ENCODE assay signal across 8 cellular contexts in the genomic region with DNA sequence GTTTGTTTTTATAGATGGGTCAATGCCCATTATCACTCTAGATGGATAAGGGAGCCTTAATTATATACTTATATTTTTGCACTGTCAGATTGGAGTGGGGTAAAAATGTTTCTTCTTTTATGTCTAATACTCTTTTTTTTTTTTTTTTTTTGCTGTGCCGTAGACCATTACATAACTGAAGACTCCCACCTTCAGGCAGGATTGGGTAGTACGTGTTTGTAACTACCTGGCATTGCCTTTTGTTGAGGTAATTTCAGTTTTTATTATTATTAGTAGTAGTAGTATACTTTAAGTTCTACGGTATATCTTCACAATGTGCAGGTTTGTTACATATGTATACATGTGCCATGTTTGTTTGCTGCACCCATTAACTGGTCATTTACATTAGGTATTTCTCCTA.
DNase-seq lines count a peak whose midpoint lies in the region; ATAC-seq and TF ChIP-seq lines count a peak whose summit lies in the region.
"Not testable (repeated sequence)": the region's sequence is repeated elsewhere in the genome, so short reads cannot be mapped to it uniquely, and the experiment has no call there.

No MANE protein-coding gene starts in this region.

- ATAC-seq in activated CD8-positive, alpha-beta T cell treated with anti-CD3 and anti-CD28 coated beads for 36 hours, result not testable (repeated sequence)

- not testable (repeated sequence) for H3K4me3 ChIP-seq in left ventricle myocardium inferior; retinal pigment epithelial cell (ENCODE audit: low read length)

- H3K9me3 ChIP-seq in left ventricle myocardium inferior (replicated peaks), result not testable (repeated sequence)

- not testable (repeated sequence) for H3K27me3 Mint-ChIP-seq in activated CD8-positive, alpha-beta T cell treated with anti-CD3 and anti-CD28 coated beads for 36 hours

- H3K4me3 Mint-ChIP-seq in activated CD8-positive, alpha-beta T cell treated with anti-CD3 and anti-CD28 coated beads for 36 hours, result not testable (repeated sequence)

- peaks cover 51% of the 10 kb centered on the region for H3K36me3 ChIP-seq in left ventricle myocardium inferior

- TF ChIP-seq CTCF in AG09319 (IDR thresholded peaks at IDR 0.05; ENCODE audit: low read depth, low read length) (peak; percentile 3), GM12872 (IDR thresholded peaks at IDR 0.05; ENCODE audit: insufficient read depth, low read depth, low read length) (0 out of 3 replicates have a peak, but pooled peaks have one; percentile 3), left ventricle myocardium inferior (IDR thresholded peaks at IDR 0.05; ENCODE audit: borderline replicate concordance) (peak; percentile 16), retinal pigment epithelial cell (conservative IDR thresholded peaks at IDR 0.05; ENCODE audit: low read depth, low read length) (peak; percentile 34)
- TF ChIP-seq CTCF in activated CD8-positive, alpha-beta T cell treated with anti-CD3 and anti-CD28 coated beads for 36 hours (IDR thresholded peaks at IDR 0.05), result peak; percentile 16

- not testable (repeated sequence) for H3K4me1 Mint-ChIP-seq in activated CD8-positive, alpha-beta T cell treated with anti-CD3 and anti-CD28 coated beads for 36 hours (ENCODE audit: low read depth)

- peaks cover 25% of the 10 kb centered on the region for H3K36me3 Mint-ChIP-seq in activated CD8-positive, alpha-beta T cell treated with anti-CD3 and anti-CD28 coated beads for 36 hours (ENCODE audit: low read depth)

- H3K27ac Mint-ChIP-seq in activated CD8-positive, alpha-beta T cell treated with anti-CD3 and anti-CD28 coated beads for 36 hours, result not testable (repeated sequence)

- H3K9me3 Mint-ChIP-seq in activated CD8-positive, alpha-beta T cell treated with anti-CD3 and anti-CD28 coated beads for 36 hours, result not testable (repeated sequence)

- H3K27ac ChIP-seq in left ventricle myocardium inferior (replicated peaks), result not testable (repeated sequence)

- intact Hi-C loops in activated CD8-positive, alpha-beta T cell treated with anti-CD3 and anti-CD28 coated beads for 36 hours (cut with micrococcal nuclease); left ventricle myocardium inferior (cut with micrococcal nuclease): not testable (repeated sequence)

- CTCF ChIA-PET in activated CD8-positive, alpha-beta T cell treated with anti-CD3 and anti-CD28 coated beads for 36 hours (lab: Charles Lee), result not testable (repeated sequence)

- not testable (repeated sequence) for H3K4me1 ChIP-seq in left ventricle myocardium inferior

- DNase-seq in AG09319 (ENCODE audit: extremely low read depth, low read depth); left ventricle myocardium inferior; retinal pigment epithelial cell (ENCODE audit: low read depth): not testable (repeated sequence)
- peak; percentile 50 for DNase-seq in KBM-7
- DNase-seq in SK-MEL-5 (ENCODE audit: low read depth, low spot score), result peak; percentile 13
- peak; percentile 45 for DNase-seq in activated CD8-positive, alpha-beta T cell treated with anti-CD3 and anti-CD28 coated beads for 36 hours
- DNase-seq in cerebellar cortex (ENCODE audit: low spot score), result peak; percentile 7

- not testable (repeated sequence) for H3K27me3 ChIP-seq in left ventricle myocardium inferior (ENCODE audit: low read depth)

- POLR2A ChIA-PET in activated CD8-positive, alpha-beta T cell treated with anti-CD3 and anti-CD28 coated beads for 36 hours (lab: Charles Lee), result not testable (repeated sequence)

- in situ Hi-C loops in KBM-7 (cut with MboI; ENCODE audit: low pct_unique_long_range_greater_than_20kb, low sequenced_read_pairs); SK-MEL-5 (cut with HindIII; ENCODE audit: low pct_unique_long_range_greater_than_20kb, low sequenced_read_pairs): not testable (repeated sequence)
